In genomic region chr6:13907614-13908215, GRCh38 we compare ENCODE assay signal across 17 cellular contexts. TPM values are rescaled to one million over a fixed set of nuclear protein-coding genes. Genes with fewer than 3 reads are reported as not detected.
DNase-seq lines count a peak whose midpoint lies in the region; ATAC-seq and TF ChIP-seq lines count a peak whose summit lies in the region.
"Had no signal": no experiment of that assay in that cellular context is flagged by ENCODE, and none has a peak within 500 bp of the region (broad histone marks: within the 10 kb centered on the region; RNA-seq: fewer than 3 reads in every experiment).

No MANE protein-coding gene starts in this region.

- peaks cover 28% of the 10 kb centered on the region for H3K4me1 ChIP-seq in A673 (ENCODE audit: insufficient read depth, low read length, poor library complexity, severe bottlenecking)
- H3K4me1 ChIP-seq in BLaER1: peaks cover 20% of the 10 kb centered on the region
- H3K4me1 ChIP-seq in HEK293 (ENCODE audit: control insufficient read depth, insufficient read depth, low read length): peaks cover 1% of the 10 kb centered on the region; the same call in 1 of the 2 replicates
- 0 out of 2 replicates have a peak, but pooled peaks cover 3% of the 10 kb centered on the region for H3K4me1 ChIP-seq in H9 (ENCODE audit: insufficient read depth, low read length)

- no peak overlapping the region for H2BK20ac ChIP-seq in H9 (ENCODE audit: low read depth, low read length, poor library complexity, severe bottlenecking)

- no CpG with 5 or more reads among the region's 2 CpGs for WGBS in H9 (ENCODE audit: extremely low coverage, insufficient read length, low lambda C conversion rate)

- H3K4me3 Mint-ChIP-seq in H9: no peak overlapping the region
- H3K4me3 Mint-ChIP-seq: B cell; CD4-positive, alpha-beta T cell; CD8-positive, alpha-beta T cell had no signal

- no peaks in the 10 kb centered on the region for H3K36me3 Mint-ChIP-seq in H9 (ENCODE audit: insufficient read depth in 1 of 3, low read depth in 3 of 3)
- H3K36me3 Mint-ChIP-seq: CD8-positive, alpha-beta T cell had no signal

- no peak overlapping the region for H3K56ac ChIP-seq in H9 (ENCODE audit: insufficient read length, low read depth, low read length)

- peaks cover 3 to 6% of the 10 kb centered on the region in 2 experiments; a peak in 3 of 4 replicates for H3K4me1 Mint-ChIP-seq in H9

- peak overlapping the region; percentile 82 for H3K27ac ChIP-seq in A673 (ENCODE audit: low read depth, low read length, poor library complexity, severe bottlenecking)
- H3K27ac ChIP-seq in BLaER1: no peak overlapping the region
- no peak overlapping the region for H3K27ac ChIP-seq in HEK293 (ENCODE audit: extremely low read depth, low read depth, low read length)
- H3K27ac ChIP-seq in SK-N-MC: peak overlapping the region; percentile 99
- no peak overlapping the region for H3K27ac ChIP-seq in H9 (ENCODE audit: insufficient read length, low read depth, low read length)
- H3K27ac ChIP-seq: C4-2B had no signal

- H3K4me3 ChIP-seq in A673 (ENCODE audit: low read depth, low read length, poor library complexity, severe bottlenecking) (no peak overlapping the region), BLaER1 (no peak overlapping the region), HEK293 (ENCODE audit: low read depth, low read length) (no peak overlapping the region), SK-N-MC (peak overlapping the region; percentile 64)

- no TSS peak for BruUV-seq in A673 (replicated peaks; lab: Mats Ljungman, UMichigan)

- H3K27ac Mint-ChIP-seq in H9: no peak overlapping the region
- H3K27ac Mint-ChIP-seq: B cell; CD4-positive, alpha-beta T cell; CD8-positive, alpha-beta T cell had no signal

- no peaks in the 10 kb centered on the region for H4K20me1 ChIP-seq in BLaER1
- H4K20me1 ChIP-seq in H9 (ENCODE audit: control insufficient read depth, insufficient read depth, insufficient read length): no peaks in the 10 kb centered on the region

- no peak overlapping the region for H3K18ac ChIP-seq in H9 (ENCODE audit: insufficient read length, low read depth, low read length)

- H4K5ac ChIP-seq in H9 (ENCODE audit: insufficient read length, low read depth, low read length): no peak overlapping the region

- no peaks in the 10 kb centered on the region for H3K9me3 Mint-ChIP-seq in H9
- H3K9me3 Mint-ChIP-seq: CD4-positive, alpha-beta T cell; CD8-positive, alpha-beta T cell had no signal

- no peak overlapping the region for H4K91ac ChIP-seq in H9 (ENCODE audit: insufficient read length, low read depth, low read length)

- no peaks in the 10 kb centered on the region for H3K23me2 ChIP-seq in H9 (ENCODE audit: insufficient read length, low read depth, low read length, poor library complexity, severe bottlenecking)

- H3K27me3 Mint-ChIP-seq in H9 (ENCODE audit: low read depth): peaks cover 10% of the 10 kb centered on the region

- CTCF ChIA-PET in A673 (lab: Charles Lee) (interaction anchor here (0.5 to 3.6 kb wide), 7 partner anchors 77 to 591 kb away, joined by 3 to 28 read pairs (median 4); no protein-coding TSS in a partner anchor), HEK293 (lab: Yijun Ruan, JAX) (interaction anchor here (0.7 to 18.4 kb wide), 33 partner anchors 8 to 299 kb away, joined by 3 to 353 read pairs (median 6); partner anchors contain the start of gene RNF182)

- no peak overlapping the region for H3T11ph ChIP-seq in H9 (ENCODE audit: low read length)

- no peaks in the 10 kb centered on the region for H3K9me3 ChIP-seq in A673 (ENCODE audit: low read depth, low read length, poor library complexity, severe bottlenecking)
- no peaks in the 10 kb centered on the region for H3K9me3 ChIP-seq in BLaER1
- H3K9me3 ChIP-seq in HEK293 (ENCODE audit: control insufficient read depth, insufficient read depth, low read depth, low read length): no peaks in the 10 kb centered on the region
- H3K9me3 ChIP-seq in SK-N-MC (ENCODE audit: low read depth, low read length): no peaks in the 10 kb centered on the region
- H3K9me3 ChIP-seq in H9 (ENCODE audit: control insufficient read depth, low read depth, low read length): no peaks in the 10 kb centered on the region
- H3K9me3 ChIP-seq: Caco-2 had no signal

- H2BK12ac ChIP-seq in H9 (ENCODE audit: insufficient read length, low read depth, low read length): no peak overlapping the region

- H3K14ac ChIP-seq in H9 (ENCODE audit: insufficient read depth, low read length): no peak overlapping the region

- H3K4ac ChIP-seq in H9 (ENCODE audit: low read depth, low read length): no peak overlapping the region

- ATAC-seq in HG02970 (IDR thresholded peaks at IDR 0.05; ENCODE audit: low FRiP score, unreplicated experiment): no peak
- ATAC-seq in HG02981 (IDR thresholded peaks at IDR 0.05; ENCODE audit: unreplicated experiment): no peak
- ATAC-seq: CD8-positive, alpha-beta T cell had no signal

- H2AK5ac ChIP-seq in H9 (ENCODE audit: insufficient read length, low read length): no peak overlapping the region

- intact Hi-C loops in A673 (cut with micrococcal nuclease; ENCODE audit: unreplicated experiment): loop anchor here (1.0 to 10.0 kb wide), 7 partner anchors 112 to 1277 kb away; no protein-coding TSS in a partner anchor

- DNase-seq in A673 (ENCODE audit: low spot score) (peak; percentile 67), SK-N-MC (ENCODE audit: low read depth, low spot score) (peak; percentile 81), H9 (no peak)
- DNase-seq: 8988T; AML-193; Caco-2; Calu3; CD4-positive, alpha-beta T cell; CD8-positive, alpha-beta T cell; DMS79 treated with DMSO at 0.1 percent for 48 hours; GF-D8 had no signal

- no peak for TF ChIP-seq CTCF in A673 (conservative IDR thresholded peaks at IDR 0.05; ENCODE audit: low read depth, low read length)
- no peak for TF ChIP-seq CTCF in HEK293 (tag by site-specific recombination; IDR thresholded peaks at IDR 0.05)
- no peak for TF ChIP-seq CTCF in H9 (conservative IDR thresholded peaks at IDR 0.05)

- no peak overlapping the region for H3K23ac ChIP-seq in H9 (ENCODE audit: insufficient read length, low read depth, low read length)

- no peak overlapping the region for H2BK5ac ChIP-seq in H9 (ENCODE audit: insufficient read length, low read length)

- H2AFZ ChIP-seq in H9 (ENCODE audit: low read length): no peak overlapping the region

- no peak overlapping the region for H4K8ac ChIP-seq in H9 (replicated peaks; ENCODE audit: insufficient read length, low read depth, low read length)

- no peak overlapping the region for H3K9ac ChIP-seq in BLaER1
- peak overlapping the region; percentile 76 for H3K9ac ChIP-seq in SK-N-MC (ENCODE audit: insufficient read length)
- no peak overlapping the region for H3K9ac ChIP-seq in H9 (ENCODE audit: extremely low read depth, insufficient read length, low read length)

- no peaks in the 10 kb centered on the region for H3K79me2 ChIP-seq in H9 (ENCODE audit: insufficient read depth, low read length)

- no peak overlapping the region for H2BK15ac ChIP-seq in H9 (ENCODE audit: low read depth, low read length)

- peak overlapping the region; percentile 39; the same call in 1 of the 2 replicates for H3K4me2 ChIP-seq in BLaER1
- H3K4me2 ChIP-seq in H9 (ENCODE audit: insufficient read depth, insufficient read length, low read length): no peak overlapping the region

- H3K36me3 ChIP-seq in A673 (ENCODE audit: insufficient read depth, low read length, poor library complexity, severe bottlenecking): no peaks in the 10 kb centered on the region
- H3K36me3 ChIP-seq in BLaER1: no peaks in the 10 kb centered on the region
- H3K36me3 ChIP-seq in HEK293 (ENCODE audit: control insufficient read depth in 2 of 2, insufficient read depth in 1 of 2, low read length in 2 of 2): no peaks in the 10 kb centered on the region
- no peaks in the 10 kb centered on the region for H3K36me3 ChIP-seq in SK-N-MC (ENCODE audit: insufficient read depth, low read length)

- no peak overlapping the region for H2BK120ac ChIP-seq in H9 (ENCODE audit: low read depth, low read length, poor library complexity, severe bottlenecking)

- no peaks in the 10 kb centered on the region for H3K79me1 ChIP-seq in H9 (ENCODE audit: insufficient read depth, low read depth, low read length, poor library complexity, severe bottlenecking)

- POLR2A ChIA-PET in A673 (lab: Charles Lee; ENCODE audit: low non-redundant PET): no interaction called here
- POLR2A ChIA-PET in HEK293 (lab: Yijun Ruan, JAX): no interaction called here

- H3K27me3 ChIP-seq in A673 (replicated peaks; ENCODE audit: insufficient read depth, low read depth, low read length, poor library complexity) (no peaks in the 10 kb centered on the region), BLaER1 (no peaks in the 10 kb centered on the region), H9 (ENCODE audit: insufficient read depth, low read length) (no peaks in the 10 kb centered on the region)

TF ChIP-seq in HEK293, 187 proteins besides CTCF, POLR2A, EP300 and RAD21 (continues in another document):
- peak; percentile 68 for TF ChIP-seq ZNF366 (tag by site-specific recombination; conservative IDR thresholded peaks at IDR 0.05)

RNA-seq across cellular contexts. Expression of gene RNF182, which starts 17.0 kb away (rescaled TPM):
- total RNA-seq in A673 (2021): 20.7 and 20.8 TPM in 2 replicates
- 3.5 and 3.7 TPM in 2 replicates for total RNA-seq in H9 (2021)
- total RNA-seq: CD8-positive, alpha-beta T cell had no signal

Comparison
In these comparisons a context has a peak if more than half of its experiments do, and no peak if none do; other contexts are left out.
1. H3K27ac ChIP-seq: peak in A673 (single experiment) and SK-N-MC (single experiment); none in BLaER1 (single experiment), HEK293 (single experiment) and H9 (single experiment).